Comparison of ENCODE assay signal across 1 cellular context in genomic region chr20:22577515-22578220, GRCh38.
A peak's percentile ranks its signal among the peaks of the same experiment; 100 is the strongest.
TF ChIP-seq lines count a peak whose summit lies in the region.

No MANE protein-coding gene starts in this region.

TF ChIP-seq in HepG2, 621 proteins besides CTCF, POLR2A, EP300 and RAD21 (continued from another document):
- TF ChIP-seq ZNF646 (CRISPR knock-in tag; IDR thresholded peaks at IDR 0.05) = peak; percentile 43; the same call in 1 of the 2 replicates
- TF ChIP-seq BRCA1 (CRISPR knock-in tag; IDR thresholded peaks at IDR 0.05) = 0 out of 2 replicates have a peak, but pooled peaks have one; percentile 13
- TF ChIP-seq ZNF547 (CRISPR knock-in tag; IDR thresholded peaks at IDR 0.05) = peak; percentile 54
- peak; percentile 47; the same call in 1 of the 2 replicates for TF ChIP-seq AFF4 (CRISPR knock-in tag; IDR thresholded peaks at IDR 0.05)
- TF ChIP-seq MXD1 (CRISPR knock-in tag; IDR thresholded peaks at IDR 0.05) = no peak; the same call in 1 of the 2 replicates
- peak; percentile 22 for TF ChIP-seq STAG1 (CRISPR knock-in tag; IDR thresholded peaks at IDR 0.05)
- 0 out of 2 replicates have a peak, but pooled peaks have one; percentile 59 for TF ChIP-seq ZNF331 (CRISPR knock-in tag; IDR thresholded peaks at IDR 0.05)
- peak; percentile 65; the same call in 1 of the 2 replicates for TF ChIP-seq NR1H2 (CRISPR knock-in tag; IDR thresholded peaks at IDR 0.05; ENCODE audit: borderline replicate concordance, low read depth)
- peak; percentile 49; the same call in 1 of the 2 replicates for TF ChIP-seq ZNF761 (CRISPR knock-in tag; conservative IDR thresholded peaks at IDR 0.05)
- peak; percentile 86; the same call in 1 of the 2 replicates for TF ChIP-seq NFATC3 (CRISPR knock-in tag; IDR thresholded peaks at IDR 0.05)
- TF ChIP-seq HMGXB3 (CRISPR knock-in tag; IDR thresholded peaks at IDR 0.05; ENCODE audit: borderline replicate concordance) = no peak
- TF ChIP-seq ZBED4 (CRISPR knock-in tag; IDR thresholded peaks at IDR 0.05; ENCODE audit: borderline replicate concordance) = peak; percentile 13; the same call in 1 of the 2 replicates
- TF ChIP-seq NR2F2 (IDR thresholded peaks at IDR 0.05; ENCODE audit: borderline replicate concordance, low read depth) = peak; percentile 32; the same call in 1 of the 2 replicates
- no peak; the same call in 1 of the 2 replicates for TF ChIP-seq PPARG (CRISPR knock-in tag; conservative IDR thresholded peaks at IDR 0.05)
- peak; percentile 77 for TF ChIP-seq ZNF883 (CRISPR knock-in tag; IDR thresholded peaks at IDR 0.05; ENCODE audit: not compliant biosample characterization)
- no peak for TF ChIP-seq MTF1 (CRISPR knock-in tag; IDR thresholded peaks at IDR 0.05)
- peak; percentile 68; the same call in 1 of the 2 replicates for TF ChIP-seq ZNF510 (CRISPR knock-in tag; IDR thresholded peaks at IDR 0.05; ENCODE audit: low read depth)
- peak; percentile 45; the same call in 1 of the 2 replicates for TF ChIP-seq MEIS1 (CRISPR knock-in tag; IDR thresholded peaks at IDR 0.05; ENCODE audit: borderline replicate concordance)
- peak; percentile 71 for TF ChIP-seq HNRNPLL (IDR thresholded peaks at IDR 0.05; ENCODE audit: low read depth, low read length, poor library complexity, severe bottlenecking)
- no peak for TF ChIP-seq PRDM10 (CRISPR knock-in tag; IDR thresholded peaks at IDR 0.05; ENCODE audit: low read depth)
- TF ChIP-seq GABPB1 (CRISPR knock-in tag; IDR thresholded peaks at IDR 0.05) = peak; percentile 55; the same call in 1 of the 2 replicates
- peak; percentile 44; the same call in 1 of the 2 replicates for TF ChIP-seq FOXC1 (CRISPR knock-in tag; IDR thresholded peaks at IDR 0.05; ENCODE audit: borderline replicate concordance)
